9 cellular contexts compared by ENCODE assay signal in the genomic region with DNA sequence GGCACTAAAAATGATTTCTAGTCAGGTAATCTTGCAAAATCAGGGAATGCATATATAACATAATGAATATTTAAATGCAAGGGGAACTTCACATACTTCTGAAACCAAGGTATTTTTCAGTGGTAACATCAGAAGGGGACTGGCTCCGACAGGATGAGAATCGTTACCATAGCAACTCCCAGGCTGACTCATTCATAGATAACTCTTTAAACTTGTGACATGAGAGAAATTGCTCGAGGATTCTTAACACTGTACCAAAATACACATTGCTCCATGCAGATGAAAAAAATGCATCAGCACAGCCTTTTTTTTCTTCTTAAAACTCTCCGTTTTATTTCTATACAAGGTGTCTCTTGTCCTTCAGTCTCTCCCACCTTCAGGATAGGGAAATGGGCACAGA.
A peak's percentile ranks its signal among the peaks of the same experiment; 100 is the strongest.
DNase-seq lines count a peak whose midpoint lies in the region; ATAC-seq and TF ChIP-seq lines count a peak whose summit lies in the region.
"Had no signal": no experiment of that assay in that cellular context is flagged by ENCODE, and none has a peak within 500 bp of the region (broad histone marks: within the 10 kb centered on the region; RNA-seq: fewer than 3 reads in every experiment).

No MANE protein-coding gene starts in this region.

- no peak for TF ChIP-seq CTCF in foreskin fibroblast (IDR thresholded peaks at IDR 0.05; ENCODE audit: low read depth, low read length)

- DNase-seq in HS-5 (ENCODE audit: low read depth) (peak; percentile 52), foreskin fibroblast (peak; percentile 4 to 82), pons (ENCODE audit: low spot score) (no peak), NCI-H2196 (lab: John Stamatoyannopoulos, UW; ENCODE audit: unreplicated experiment) (no peak)
- DNase-seq in stimulated activated CD4-positive, alpha-beta T cell treated with anti-CD3 and anti-CD28 coated beads, Interleukin-15, amount 100 ng/mL, for 24 hours: no peak
- DNase-seq in central memory CD4-positive, alpha-beta T cell: no peak

- ATAC-seq in GM18502 (IDR thresholded peaks at IDR 0.05; ENCODE audit: poor library complexity, unreplicated experiment): peak; percentile 99
- ATAC-seq in GM21619 (IDR thresholded peaks at IDR 0.05; ENCODE audit: unreplicated experiment): peak; percentile 100

- H3K4me3 ChIP-seq in foreskin fibroblast (ENCODE audit: low read depth in 1 of 2, low read length in 2 of 2): no peak overlapping the region
- H3K4me3 ChIP-seq: cardiac muscle cell had no signal

Comparison
In these comparisons a context has a peak if more than half of its experiments do, and no peak if none do; other contexts are left out.
1. DNase-seq: peak in HS-5 (single experiment) and foreskin fibroblast (2 of 2); none in stimulated activated CD4-positive, alpha-beta T cell treated with anti-CD3 and anti-CD28 coated beads, Interleukin-15, amount 100 ng/mL, for 24 hours (single experiment), central memory CD4-positive, alpha-beta T cell (single experiment), pons (single experiment) and NCI-H2196 (single experiment).